ENCODE assay signal across 26 cellular contexts in the genomic region with DNA sequence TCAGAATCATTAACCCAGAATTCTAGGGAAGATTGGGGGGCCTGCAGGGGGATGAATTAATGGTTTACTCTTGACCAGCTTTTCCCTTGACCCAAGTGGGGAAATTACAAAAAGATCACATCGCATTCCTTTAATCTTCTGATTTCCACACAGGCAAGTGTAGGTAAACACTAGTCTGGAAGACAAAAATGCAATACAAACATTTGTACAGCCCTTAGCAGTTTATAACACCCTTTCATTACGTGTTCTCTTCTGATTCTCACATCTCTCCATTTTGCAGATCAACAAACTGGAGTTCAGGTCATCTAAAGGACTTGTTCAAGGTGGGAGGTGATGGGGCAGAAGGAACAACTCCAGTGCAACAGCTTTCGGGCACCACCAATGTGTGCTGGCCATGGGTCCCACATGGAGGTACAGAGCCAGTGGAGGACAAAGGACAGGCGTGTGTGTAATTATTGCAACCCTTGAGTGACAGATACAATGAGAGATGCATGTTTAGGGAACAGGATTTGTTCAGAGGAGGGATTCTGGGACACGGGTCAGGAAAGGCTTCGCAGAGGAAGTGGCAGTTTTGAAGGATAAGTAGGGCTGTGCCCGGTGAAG.
"Had no signal": no experiment of that assay in that cellular context is flagged by ENCODE, and none has a peak within 500 bp of the region (broad histone marks: within the 10 kb centered on the region; RNA-seq: fewer than 3 reads in every experiment).

No MANE protein-coding gene starts in this region.

- DNase-seq: activated CD4-positive, alpha-beta memory T cell treated with anti-CD3 and anti-CD28 coated beads for 36 hours; activated CD4-positive, alpha-beta T cell treated with anti-CD3 and anti-CD28 coated beads, Interleukin-2, amount 10 ng/mL, durations not matched to agents 24 days and 14 days; activated CD4-positive, CD25-positive, alpha-beta regulatory T cell treated with anti-CD3 and anti-CD28 coated beads, Interleukin-2, amount 50 U/mL, for 72 hours; activated CD8-positive, alpha-beta memory T cell treated with anti-CD3 and anti-CD28 coated beads, Interleukin-2, amount 50 U/mL, for 4 hours; activated gamma-delta T cell; activated naive CD4-positive, alpha-beta T cell treated with anti-CD3 and anti-CD28 coated beads, Interleukin-2, amount 10 ng/mL, durations not matched to agents 7 days and 5 days; activated naive CD8-positive, alpha-beta T cell treated with anti-CD3 and anti-CD28 coated beads, Interleukin-2, amount 10 ng/mL, durations not matched to agents 7 days and 5 days; activated T-cell treated with anti-CD3 and anti-CD28 coated beads, Interleukin-2, amount 50 U/mL, for 1 hour; cerebellar nuclear complex; colonic mucosa; effector CD8-positive, alpha-beta T cell; kidney; natural killer cell; spleen; stimulated activated naive CD4-positive, alpha-beta T cell treated with Interleukin-2 at 50 U/mL for 16 hours; SW 1271; T-helper 9 cell; trophoblast cell had no signal

- H3K4me3 ChIP-seq: ascending aorta, cardiac muscle cell, colonic mucosa, right atrium auricular region, spleen, thoracic aorta, vagina had no signal

- H3K4me1 ChIP-seq: ascending aorta, colonic mucosa, vagina had no signal

- H3K27ac Mint-ChIP-seq: activated CD4-positive, alpha-beta memory T cell treated with anti-CD3 and anti-CD28 coated beads for 36 hours; activated CD4-positive, alpha-beta T cell treated with anti-CD3 and anti-CD28 coated beads, Interleukin-2, amount 10 ng/mL, durations not matched to agents 24 days and 14 days; activated naive CD4-positive, alpha-beta T cell treated with anti-CD3 and anti-CD28 coated beads, Interleukin-2, amount 10 ng/mL, durations not matched to agents 7 days and 5 days; activated naive CD8-positive, alpha-beta T cell treated with anti-CD3 and anti-CD28 coated beads, Interleukin-2, amount 10 ng/mL, durations not matched to agents 7 days and 5 days; activated T-helper 1 cell treated with anti-CD3 and anti-CD28 coated beads, Interleukin-12 subunit alpha, Interleukin-12 subunit beta, Interleukin-2, Interleukin-4 antibody, amounts not matched to agents 30 ng/mL and 10 ng/mL and 1 ng/mL, durations not matched to agents 14 hours and 24 hours and 36 hours; brain; natural killer cell; T-helper 1 cell treated with Interleukin-12 subunit alpha and Interleukin-12 subunit beta and Interleukin-4 antibody, amounts not matched to agents 30 μg/mL and 1 μg/mL, for 36 hours had no signal

- H3K9me3 ChIP-seq: ascending aorta, colonic mucosa, right atrium auricular region, spleen, thoracic aorta, vagina had no signal

- H3K36me3 Mint-ChIP-seq: activated CD4-positive, alpha-beta memory T cell treated with anti-CD3 and anti-CD28 coated beads for 36 hours; activated naive CD4-positive, alpha-beta T cell treated with anti-CD3 and anti-CD28 coated beads, Interleukin-2, amount 10 ng/mL, durations not matched to agents 7 days and 5 days; activated naive CD8-positive, alpha-beta T cell treated with anti-CD3 and anti-CD28 coated beads, Interleukin-2, amount 10 ng/mL, durations not matched to agents 7 days and 5 days; brain; natural killer cell had no signal

- H3K27me3 ChIP-seq: ascending aorta, cardiac muscle cell, colonic mucosa, right atrium auricular region, vagina had no signal

- H3K9me3 Mint-ChIP-seq: activated CD4-positive, alpha-beta memory T cell treated with anti-CD3 and anti-CD28 coated beads for 36 hours; activated CD4-positive, alpha-beta T cell treated with anti-CD3 and anti-CD28 coated beads, Interleukin-2, amount 10 ng/mL, durations not matched to agents 24 days and 14 days; activated naive CD4-positive, alpha-beta T cell treated with anti-CD3 and anti-CD28 coated beads, Interleukin-2, amount 10 ng/mL, durations not matched to agents 7 days and 5 days; activated naive CD8-positive, alpha-beta T cell treated with anti-CD3 and anti-CD28 coated beads, Interleukin-2, amount 10 ng/mL, durations not matched to agents 7 days and 5 days; activated T-helper 1 cell treated with anti-CD3 and anti-CD28 coated beads, Interleukin-12 subunit alpha, Interleukin-12 subunit beta, Interleukin-2, Interleukin-4 antibody, amounts not matched to agents 30 ng/mL and 10 ng/mL and 1 ng/mL, durations not matched to agents 14 hours and 24 hours and 36 hours; natural killer cell; T-helper 1 cell treated with Interleukin-12 subunit alpha and Interleukin-12 subunit beta and Interleukin-4 antibody, amounts not matched to agents 30 μg/mL and 1 μg/mL, for 36 hours had no signal

- H3K4me1 Mint-ChIP-seq: activated CD4-positive, alpha-beta T cell treated with anti-CD3 and anti-CD28 coated beads, Interleukin-2, amount 10 ng/mL, durations not matched to agents 24 days and 14 days; activated naive CD4-positive, alpha-beta T cell treated with anti-CD3 and anti-CD28 coated beads, Interleukin-2, amount 10 ng/mL, durations not matched to agents 7 days and 5 days; activated naive CD8-positive, alpha-beta T cell treated with anti-CD3 and anti-CD28 coated beads, Interleukin-2, amount 10 ng/mL, durations not matched to agents 7 days and 5 days; brain; natural killer cell had no signal

- H3K27ac ChIP-seq: ascending aorta, cardiac muscle cell, colonic mucosa, right atrium auricular region, spleen, thoracic aorta, vagina had no signal

- ATAC-seq: natural killer cell had no signal

- H3K36me3 ChIP-seq: ascending aorta, cardiac muscle cell, colonic mucosa, right atrium auricular region, spleen, thoracic aorta, vagina had no signal

- H3K4me3 Mint-ChIP-seq: activated CD4-positive, alpha-beta memory T cell treated with anti-CD3 and anti-CD28 coated beads for 36 hours; activated CD4-positive, alpha-beta T cell treated with anti-CD3 and anti-CD28 coated beads, Interleukin-2, amount 10 ng/mL, durations not matched to agents 24 days and 14 days; activated naive CD4-positive, alpha-beta T cell treated with anti-CD3 and anti-CD28 coated beads, Interleukin-2, amount 10 ng/mL, durations not matched to agents 7 days and 5 days; activated naive CD8-positive, alpha-beta T cell treated with anti-CD3 and anti-CD28 coated beads, Interleukin-2, amount 10 ng/mL, durations not matched to agents 7 days and 5 days; activated T-helper 1 cell treated with anti-CD3 and anti-CD28 coated beads, Interleukin-12 subunit alpha, Interleukin-12 subunit beta, Interleukin-2, Interleukin-4 antibody, amounts not matched to agents 30 ng/mL and 10 ng/mL and 1 ng/mL, durations not matched to agents 14 hours and 24 hours and 36 hours; brain; natural killer cell; T-helper 1 cell treated with Interleukin-12 subunit alpha and Interleukin-12 subunit beta and Interleukin-4 antibody, amounts not matched to agents 30 μg/mL and 1 μg/mL, for 36 hours had no signal
